In genomic region chr3:37443363-37444035, GRCh38 we compare ENCODE assay signal across 20 cellular contexts. TPM values are rescaled to one million over a fixed set of nuclear protein-coding genes. Genes with fewer than 3 reads are reported as not detected.
DNase-seq lines count a peak whose midpoint lies in the region; ATAC-seq and TF ChIP-seq lines count a peak whose summit lies in the region.
"Had no signal": no experiment of that assay in that cellular context is flagged by ENCODE, and none has a peak within 500 bp of the region (broad histone marks: within the 10 kb centered on the region; RNA-seq: fewer than 3 reads in every experiment).

No MANE protein-coding gene starts in this region.

- no peaks in the 10 kb centered on the region for H3K9me3 ChIP-seq in RWPE2 (ENCODE audit: severe bottlenecking)
- H3K9me3 ChIP-seq in thoracic aorta: no peaks in the 10 kb centered on the region
- H3K9me3 ChIP-seq: Caco-2, MG63, Peyer's patch had no signal

- peak; percentile 0 for DNase-seq in DMS53 treated with DMSO at 0.1 percent for 48 hours (lab: John Stamatoyannopoulos, UW; ENCODE audit: unreplicated experiment)
- DNase-seq in RWPE2 (ENCODE audit: low spot score): no peak
- DNase-seq in glomerular visceral epithelial cell (ENCODE audit: extremely low spot score): peak; percentile 18
- no peak for DNase-seq in thoracic aorta (ENCODE audit: low spot score)
- DNase-seq in activated CD8-positive, alpha-beta memory T cell treated with anti-CD3 and anti-CD28 coated beads, Interleukin-2, amount 10 ng/mL, durations not matched to agents 7 days and 5 days: no peak
- no peak for DNase-seq in dedifferentiated amniotic fluid mesenchymal stem cell (ENCODE audit: extremely low spot score)
- no peak for DNase-seq in lower leg skin (ENCODE audit: low spot score in 2 of 2)
- no peak for DNase-seq in activated naive CD8-positive, alpha-beta T cell treated with anti-CD3 and anti-CD28 coated beads, Interleukin-2, amount 50 U/mL, for 24 hours
- DNase-seq: Caco-2, DMS79, MG63, NCI-H1105 treated with DMSO at 0.1 percent for 48 hours, NCI-H1694 treated with DMSO at 0.1 percent for 48 hours, NCI-H2107, NCI-H2227 treated with DMSO at 0.1 percent for 48 hours, NCI-H524, Peyer's patch, SHP77 had no signal

- no peak overlapping the region for H3K27ac Mint-ChIP-seq in activated CD8-positive, alpha-beta memory T cell treated with anti-CD3 and anti-CD28 coated beads, Interleukin-2, amount 10 ng/mL, durations not matched to agents 7 days and 5 days
- no peak overlapping the region for H3K27ac Mint-ChIP-seq in activated naive CD8-positive, alpha-beta T cell treated with anti-CD3 and anti-CD28 coated beads, Interleukin-2, amount 50 U/mL, for 24 hours
- H3K27ac Mint-ChIP-seq: CD14-positive monocyte had no signal

- H3K27ac ChIP-seq in RWPE2 (ENCODE audit: poor library complexity, severe bottlenecking) (no peak overlapping the region), thoracic aorta (peak overlapping the region; percentile 20 to 60)
- H3K27ac ChIP-seq: Peyer's patch had no signal

- H3K27me3 Mint-ChIP-seq in activated CD8-positive, alpha-beta memory T cell treated with anti-CD3 and anti-CD28 coated beads, Interleukin-2, amount 10 ng/mL, durations not matched to agents 7 days and 5 days: peaks cover 19% of the 10 kb centered on the region
- H3K27me3 Mint-ChIP-seq in activated naive CD8-positive, alpha-beta T cell treated with anti-CD3 and anti-CD28 coated beads, Interleukin-2, amount 50 U/mL, for 24 hours: peaks cover 14% of the 10 kb centered on the region

- H3K36me3 ChIP-seq in RWPE2 (ENCODE audit: low read depth) (no peaks in the 10 kb centered on the region), thoracic aorta (no peaks in the 10 kb centered on the region)
- H3K36me3 ChIP-seq: MG63, Peyer's patch had no signal

- no peaks in the 10 kb centered on the region for H3K4me1 ChIP-seq in RWPE2 (ENCODE audit: insufficient read depth, poor library complexity, severe bottlenecking)
- H3K4me1 ChIP-seq in thoracic aorta (ENCODE audit: control insufficient read depth in 1 of 2, low read depth in 2 of 2): peaks cover 17 to 26% of the 10 kb centered on the region in 2 donors
- H3K4me1 ChIP-seq: Peyer's patch had no signal

- intact Hi-C loops in lower leg skin (cut with DNase I; ENCODE audit: low total_unique reads): no loop called here

- H3K9me3 Mint-ChIP-seq in activated CD8-positive, alpha-beta memory T cell treated with anti-CD3 and anti-CD28 coated beads, Interleukin-2, amount 10 ng/mL, durations not matched to agents 7 days and 5 days (ENCODE audit: low read depth): no peaks in the 10 kb centered on the region
- H3K9me3 Mint-ChIP-seq in activated naive CD8-positive, alpha-beta T cell treated with anti-CD3 and anti-CD28 coated beads, Interleukin-2, amount 50 U/mL, for 24 hours: no peaks in the 10 kb centered on the region

- H3K4me3 ChIP-seq in RWPE2 (ENCODE audit: severe bottlenecking) (no peak overlapping the region), thoracic aorta (no peak overlapping the region), lower leg skin (ENCODE audit: low read depth, poor library complexity, severe bottlenecking) (no peak overlapping the region)
- H3K4me3 ChIP-seq: MG63, Peyer's patch had no signal

- H3K36me3 Mint-ChIP-seq in activated CD8-positive, alpha-beta memory T cell treated with anti-CD3 and anti-CD28 coated beads, Interleukin-2, amount 10 ng/mL, durations not matched to agents 7 days and 5 days: no peaks in the 10 kb centered on the region
- no peaks in the 10 kb centered on the region for H3K36me3 Mint-ChIP-seq in activated naive CD8-positive, alpha-beta T cell treated with anti-CD3 and anti-CD28 coated beads, Interleukin-2, amount 50 U/mL, for 24 hours (ENCODE audit: low read depth)
- H3K36me3 Mint-ChIP-seq: CD14-positive monocyte had no signal

- no peaks in the 10 kb centered on the region for H3K4me1 Mint-ChIP-seq in activated CD8-positive, alpha-beta memory T cell treated with anti-CD3 and anti-CD28 coated beads, Interleukin-2, amount 10 ng/mL, durations not matched to agents 7 days and 5 days
- no peaks in the 10 kb centered on the region for H3K4me1 Mint-ChIP-seq in activated naive CD8-positive, alpha-beta T cell treated with anti-CD3 and anti-CD28 coated beads, Interleukin-2, amount 50 U/mL, for 24 hours

- CTCF ChIA-PET in activated CD8-positive, alpha-beta memory T cell treated with anti-CD3 and anti-CD28 coated beads, Interleukin-2, amount 10 ng/mL, durations not matched to agents 7 days and 5 days (lab: Charles Lee): no interaction called here

- H3K4me3 Mint-ChIP-seq in activated CD8-positive, alpha-beta memory T cell treated with anti-CD3 and anti-CD28 coated beads, Interleukin-2, amount 10 ng/mL, durations not matched to agents 7 days and 5 days: no peak overlapping the region
- no peak overlapping the region for H3K4me3 Mint-ChIP-seq in activated naive CD8-positive, alpha-beta T cell treated with anti-CD3 and anti-CD28 coated beads, Interleukin-2, amount 50 U/mL, for 24 hours
- H3K4me3 Mint-ChIP-seq: CD14-positive monocyte had no signal

- WGBS in lower leg skin, 2 donors: 93 to 95% methylated on average over 13 of the region's 13 CpGs

- TF ChIP-seq CTCF in RWPE2 (IDR thresholded peaks at IDR 0.05; ENCODE audit: poor library complexity, severe bottlenecking): no peak
- no peak for TF ChIP-seq CTCF in thoracic aorta (IDR thresholded peaks at IDR 0.05)
- TF ChIP-seq CTCF in lower leg skin (IDR thresholded peaks at IDR 0.05): no peak

- ATAC-seq in RWPE2 (ENCODE audit: low read depth) (peak; percentile 56; the same call in 1 of the 3 replicates), thoracic aorta (ENCODE audit: insufficient number of reproducible peaks, low FRiP score, low read depth) (no peak)
- no peak for ATAC-seq in activated CD8-positive, alpha-beta memory T cell treated with anti-CD3 and anti-CD28 coated beads, Interleukin-2, amount 10 ng/mL, durations not matched to agents 7 days and 5 days
- no peak for ATAC-seq in activated naive CD8-positive, alpha-beta T cell treated with anti-CD3 and anti-CD28 coated beads, Interleukin-2, amount 50 U/mL, for 24 hours
- ATAC-seq: SK-N-SH treated with all-trans-retinoic acid at 6 μM for 48 hours had no signal

- TF ChIP-seq POLR2A in lower leg skin (IDR thresholded peaks at IDR 0.05): no peak

- H3K27me3 ChIP-seq in RWPE2 (ENCODE audit: insufficient read depth, poor library complexity, severe bottlenecking): peaks cover 11% of the 10 kb centered on the region
- H3K27me3 ChIP-seq in thoracic aorta (replicated peaks; ENCODE audit: insufficient read depth): no peaks in the 10 kb centered on the region
- H3K27me3 ChIP-seq: MG63, Peyer's patch had no signal

RNA-seq across cellular contexts. Expression of gene ITGA9, which starts 8.4 kb away (rescaled TPM):
- 100 to 1,000 TPM in 1 of 2 donors, 10 to 100 TPM in 1; 76.9 to 105 TPM for total RNA-seq in thoracic aorta
- total RNA-seq in activated CD8-positive, alpha-beta memory T cell treated with anti-CD3 and anti-CD28 coated beads, Interleukin-2, amount 10 ng/mL, durations not matched to agents 7 days and 5 days: under 1 TPM; 0.09 to 0.45 TPM
- total RNA-seq in lower leg skin: 1 to 10 TPM; 2.4 to 7.6 (median 4.2) TPM

Comparison
In these comparisons a context has a peak if more than half of its experiments do, and no peak if none do; other contexts are left out.
1. DNase-seq: peak in DMS53 treated with DMSO at 0.1 percent for 48 hours (single experiment) and glomerular visceral epithelial cell (single experiment); none in RWPE2 (single experiment), thoracic aorta (single experiment), activated CD8-positive, alpha-beta memory T cell treated with anti-CD3 and anti-CD28 coated beads, Interleukin-2, amount 10 ng/mL, durations not matched to agents 7 days and 5 days (single experiment), dedifferentiated amniotic fluid mesenchymal stem cell (single experiment), lower leg skin (0 of 2) and activated naive CD8-positive, alpha-beta T cell treated with anti-CD3 and anti-CD28 coated beads, Interleukin-2, amount 50 U/mL, for 24 hours (single experiment).
2. RNA of gene ITGA9, which starts 8.4 kb away (total RNA-seq): 76.9 to 105 TPM in thoracic aorta; 2.4 to 7.6 TPM in lower leg skin and 0.09 to 0.45 TPM in activated CD8-positive, alpha-beta memory T cell treated with anti-CD3 and anti-CD28 coated beads, Interleukin-2, amount 10 ng/mL, durations not matched to agents 7 days and 5 days; every median in the first group is over 4 times any median in the second.